In the genomic region with DNA sequence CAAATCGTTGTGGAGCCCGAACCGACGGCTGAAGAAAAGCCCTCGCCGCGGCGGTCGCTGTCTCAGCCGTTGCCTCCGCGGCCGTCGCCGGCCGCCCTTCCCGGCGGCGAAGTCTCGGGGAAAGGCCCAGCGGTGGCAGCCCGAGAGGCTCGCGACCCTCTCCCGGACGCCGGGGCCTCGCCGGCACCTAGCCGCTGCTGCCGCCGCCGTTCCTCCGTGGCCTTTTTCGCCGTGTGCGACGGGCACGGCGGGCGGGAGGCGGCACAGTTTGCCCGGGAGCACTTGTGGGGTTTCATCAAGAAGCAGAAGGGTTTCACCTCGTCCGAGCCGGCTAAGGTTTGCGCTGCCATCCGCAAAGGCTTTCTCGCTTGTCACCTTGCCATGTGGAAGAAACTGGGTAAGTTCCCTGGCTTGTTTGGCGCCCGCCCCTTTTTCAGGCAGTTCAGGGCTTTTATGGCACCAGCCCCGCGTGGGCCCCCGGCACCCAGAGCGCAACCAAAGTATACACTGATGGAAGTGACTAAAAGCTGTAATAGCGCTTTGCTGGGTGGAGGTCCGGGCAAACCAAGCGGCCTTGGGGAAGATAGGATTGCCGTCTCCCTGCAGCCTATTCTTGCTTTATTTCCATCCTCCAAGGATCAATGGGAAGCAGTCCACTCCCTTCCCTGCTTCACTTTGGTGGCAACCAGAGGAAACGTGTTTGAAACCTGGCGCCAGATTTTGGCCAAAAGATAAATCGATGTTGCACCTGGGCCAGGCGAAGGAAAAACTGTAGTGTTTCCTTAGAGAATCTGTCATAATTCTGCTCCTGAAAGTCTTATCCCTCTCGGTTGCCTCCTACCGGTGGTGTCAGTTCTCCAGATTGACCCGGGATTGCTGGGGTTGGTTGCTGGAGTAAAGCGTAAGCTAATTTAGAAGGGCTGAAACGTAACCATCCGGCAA, we compare ENCODE assay signal across 8 cellular contexts. TPM values are rescaled to one million over a fixed set of nuclear protein-coding genes. Genes with fewer than 3 reads are reported as not detected.
DNase-seq lines count a peak whose midpoint lies in the region; ATAC-seq, FAIRE-seq and TF ChIP-seq lines count a peak whose summit lies in the region.

No MANE protein-coding gene starts in this region.

- no peak overlapping the region for H3K14ac ChIP-seq in H1 (ENCODE audit: insufficient read length)

- peaks cover 3 to 7% of the 10 kb centered on the region in 2 experiments for H4K20me1 ChIP-seq in H1 (replicated peaks in 1 of 2; ENCODE audit: control insufficient read depth in 1 of 2, insufficient read depth in 2 of 2, low read length in 2 of 2)

- no peaks in the 10 kb centered on the region for H3K36me3 ChIP-seq in BJ (ENCODE audit: control insufficient read depth, insufficient read depth, low read length)
- H3K36me3 ChIP-seq in H1 (ENCODE audit: control insufficient read depth in 2 of 4, insufficient read depth in 4 of 4, low read length in 3 of 4): no peaks in the 10 kb centered on the region
- no peaks in the 10 kb centered on the region for H3K36me3 ChIP-seq in mesendoderm (ENCODE audit: control insufficient read depth, insufficient read depth, low read length)

- H2AK5ac ChIP-seq in H1 (ENCODE audit: low read depth, low read length) (no peak overlapping the region), mesendoderm (ENCODE audit: low read length) (no peak overlapping the region)

- H3K23ac ChIP-seq in H1 (ENCODE audit: insufficient read length) (no peak overlapping the region), mesendoderm (ENCODE audit: low read length) (no peak overlapping the region)

- H3K56ac ChIP-seq in H1 (replicated peaks; ENCODE audit: insufficient read length, low read depth, low read length): peak overlapping the region; percentile 71
- peak overlapping the region; percentile 95 for H3K56ac ChIP-seq in mesendoderm (ENCODE audit: low read length)

- peaks cover 2% of the 10 kb centered on the region; the same call in 1 of the 2 replicates for H3K79me1 ChIP-seq in H1 (ENCODE audit: low read depth, low read length)
- H3K79me1 ChIP-seq in mesendoderm (ENCODE audit: low read length): peaks cover 3% of the 10 kb centered on the region

- peak; percentile 26 for ATAC-seq in GM19351 (IDR thresholded peaks at IDR 0.05; ENCODE audit: unreplicated experiment)
- peak; percentile 8 for ATAC-seq in HG03521 (IDR thresholded peaks at IDR 0.05; ENCODE audit: unreplicated experiment)

- TF ChIP-seq RAD21 in H1 (IDR thresholded peaks at IDR 0.05 in 1 of 2, conservative IDR thresholded peaks at IDR 0.05 in 1 of 2; ENCODE audit: low read depth in 2 of 2, low read length in 2 of 2): peak; percentile 8 to 30; a peak in 2 of 4 replicates

- H3K79me2 ChIP-seq in H1 (ENCODE audit: control insufficient read depth in 1 of 2, insufficient read depth in 2 of 2, low read length in 2 of 2) (peaks cover 9 to 55% of the 10 kb centered on the region in 2 experiments), mesendoderm (ENCODE audit: control insufficient read depth, insufficient read depth, low read length) (peaks cover 43% of the 10 kb centered on the region)

- H3K27me3 ChIP-seq in BJ (ENCODE audit: control insufficient read depth, insufficient read depth, low read length) (no peaks in the 10 kb centered on the region), H1 (replicated peaks in 1 of 4; ENCODE audit: control insufficient read depth in 3 of 4, extremely low read depth in 1 of 4, insufficient read depth in 3 of 4, low read length in 3 of 4) (no peaks in the 10 kb centered on the region), mesendoderm (ENCODE audit: insufficient read depth, low read length, poor library complexity) (no peaks in the 10 kb centered on the region)

- H3K4me1 ChIP-seq in H1 (replicated peaks in 1 of 4; ENCODE audit: control insufficient read depth in 3 of 4, insufficient read depth in 4 of 4, low read length in 3 of 4): peaks cover 0 to 3% (median 0%) of the 10 kb centered on the region in 4 experiments; a peak in 1 of 7 replicates
- H3K4me1 ChIP-seq in mesendoderm (ENCODE audit: control insufficient read depth, low read depth, low read length): no peaks in the 10 kb centered on the region

- H4K5ac ChIP-seq in H1 (ENCODE audit: insufficient read length, low read depth, low read length): peak overlapping the region; percentile 73
- no peak overlapping the region for H4K5ac ChIP-seq in mesendoderm (ENCODE audit: low read length)

- POLR2A ChIA-PET in BJ (lab: Charles Lee) (no interaction called here), H1 (lab: Charles Lee; ENCODE audit: partially characterized antibody) (interaction anchor here (0.9 to 3.4 kb wide), 22 partner anchors 10 to 215 kb away, joined by 3 to 22 read pairs (median 6); a partner anchor contains a TSS)

- H4K91ac ChIP-seq in H1 (replicated peaks; ENCODE audit: insufficient read length, low read length): peak overlapping the region; percentile 44

- TF ChIP-seq CTCF in BJ (IDR thresholded peaks at IDR 0.05; ENCODE audit: insufficient read depth, low read depth, low read length) (peak; percentile 88), H1 (IDR thresholded peaks at IDR 0.05; ENCODE audit: control extremely low read depth in 1 of 3, insufficient read depth in 1 of 3, low read depth in 1 of 3, low read length in 3 of 3) (peak; percentile 55 to 79 (median 60))

- peak overlapping the region; percentile 67; the same call in 1 of the 2 replicates for H3K18ac ChIP-seq in H1 (ENCODE audit: extremely low read depth, low read length)
- H3K18ac ChIP-seq in mesendoderm (ENCODE audit: low read length): peak overlapping the region; percentile 92

- CTCF ChIA-PET in BJ (lab: Yijun Ruan, JAX): interaction anchor here (0.6 to 3.2 kb wide), 14 partner anchors 9 to 106 kb away, joined by 3 to 18 read pairs (median 4); a partner anchor contains a TSS
- CTCF ChIA-PET in H1 (lab: Charles Lee; ENCODE audit: partially characterized antibody): interaction anchor here (0.6 to 3.9 kb wide), 17 partner anchors 8 to 74 kb away, joined by 3 to 13 read pairs (median 3); no protein-coding TSS in a partner anchor

- TF ChIP-seq EP300 in H1 (IDR thresholded peaks at IDR 0.05; ENCODE audit: borderline replicate concordance in 1 of 2, low read depth in 2 of 2, low read length in 2 of 2): no peak

- H4K8ac ChIP-seq in H1 (ENCODE audit: extremely low read depth, insufficient read depth, low read length) (peak overlapping the region; percentile 92), mesendoderm (ENCODE audit: low read depth, low read length) (no peak overlapping the region)

- peaks cover 4% of the 10 kb centered on the region for H3K23me2 ChIP-seq in H1 (ENCODE audit: low read depth, low read length)

- H3K9ac ChIP-seq in H1 (replicated peaks in 1 of 4; ENCODE audit: extremely low read depth in 1 of 4, low read depth in 3 of 4, low read length in 3 of 4): peak overlapping the region; percentile 84 to 93 (median 90)
- peak overlapping the region; percentile 59 for H3K9ac ChIP-seq in mesendoderm (ENCODE audit: low read length)

- H3K9me3 ChIP-seq in H1 (ENCODE audit: insufficient read depth in 2 of 2, low read depth in 1 of 2, low read length in 1 of 2): no peaks in the 10 kb centered on the region

- no peak for DNase-seq in BJ (ENCODE audit: low read depth)
- peak; percentile 60 for DNase-seq in NCI-H82 treated with DMSO at 0.1 percent for 48 hours (lab: John Stamatoyannopoulos, UW; ENCODE audit: unreplicated experiment)
- DNase-seq in activated CD8-positive, alpha-beta memory T cell treated with anti-CD3 and anti-CD28 coated beads for 48 hours (ENCODE audit: low read depth in 2 of 3, low spot score in 2 of 3): peak; percentile 23 to 33 (median 27)
- peak in 1 of 2 experiments; percentile 81 for DNase-seq in H1 (ENCODE audit: low read depth in 1 of 2, low spot score in 2 of 2)
- DNase-seq in mesendoderm: peak; percentile 89
- peak; percentile 39 for DNase-seq in stimulated activated CD8-positive, alpha-beta memory T cell treated with anti-CD3 and anti-CD28 coated beads, Interleukin-15, amount 100 ng/mL, for 1 hour (ENCODE audit: low read depth)

- FAIRE-seq in H1 (lab: Jason Lieb, UNC): no peak

- H2BK15ac ChIP-seq in H1 (ENCODE audit: low read length) (no peak overlapping the region), mesendoderm (replicated peaks; ENCODE audit: low read depth) (no peak overlapping the region)

- WGBS in H1 (ENCODE audit: extremely low coverage in 1 of 2, insufficient coverage in 1 of 2, insufficient read length in 1 of 2, insufficient replicate concordance in 2 of 2, low coverage in 1 of 2, low lambda C conversion rate in 2 of 2, missing lambda C conversion rate in 1 of 2), 2 experiments: 2% methylated on average over 57 of the region's 69 CpGs; no CpG with 5 or more reads in 1 of the 2 experiments
- WGBS in mesendoderm (ENCODE audit: extremely low coverage, insufficient coverage, low lambda C conversion rate): no CpG with 5 or more reads among the region's 69 CpGs

- H3K4ac ChIP-seq in H1 (replicated peaks; ENCODE audit: insufficient read length, low read depth, low read length): no peak overlapping the region
- peak overlapping the region; percentile 82 for H3K4ac ChIP-seq in mesendoderm (ENCODE audit: low read depth, low read length)

- H2BK12ac ChIP-seq in H1 (ENCODE audit: low read depth, low read length): no peak overlapping the region

- H3K4me2 ChIP-seq in H1 (ENCODE audit: insufficient read depth in 1 of 2, low read depth in 2 of 2, low read length in 2 of 2) (peak overlapping the region; percentile 84 to 89), mesendoderm (ENCODE audit: low read length) (peak overlapping the region; percentile 87)

- peak overlapping the region; percentile 68 for H3K4me3 ChIP-seq in BJ (ENCODE audit: low read depth, low read length)
- peak overlapping the region; percentile 68 to 96 (median 93) for H3K4me3 ChIP-seq in H1 (ENCODE audit: extremely low read depth in 1 of 4, insufficient read depth in 2 of 4, low read depth in 3 of 4, low read length in 4 of 4)
- H3K4me3 ChIP-seq in mesendoderm (ENCODE audit: low read length): peak overlapping the region; percentile 52

- H2BK20ac ChIP-seq in H1 (ENCODE audit: low read length): no peak overlapping the region

- H2BK5ac ChIP-seq in H1 (ENCODE audit: low read depth, low read length) (0 out of 2 replicates have a peak overlapping the region, but pooled peaks have one; percentile 25), mesendoderm (ENCODE audit: low read length) (no peak overlapping the region)

- no peak overlapping the region; the same call in 1 of the 2 replicates for H2AFZ ChIP-seq in H1 (ENCODE audit: low read length)

- no peak for TF ChIP-seq POLR2A in H1 (IDR thresholded peaks at IDR 0.05; ENCODE audit: control extremely low read depth in 1 of 2, low read depth in 2 of 2, low read length in 2 of 2)

- H2BK120ac ChIP-seq in H1 (replicated peaks; ENCODE audit: low read depth, low read length) (no peak overlapping the region), mesendoderm (ENCODE audit: low read depth, low read length) (peak overlapping the region; percentile 64)

- H3K27ac ChIP-seq in H1 (ENCODE audit: low read depth, low read length) (peak overlapping the region; percentile 82), mesendoderm (ENCODE audit: low read depth, low read length) (peak overlapping the region; percentile 55)

RNA-seq across cellular contexts. Expression of a gene that starts 0.8 kb away (rescaled TPM):
- polyA plus RNA-seq in BJ (2011; rRNA removed): 4.2 and 7.4 TPM in 2 replicates
- polyA minus RNA-seq in BJ (2011; rRNA and poly(A)+ RNA removed): 5.6 and 7.6 TPM in 2 replicates
- total RNA-seq in H1 (2021; fragmentation: NEBNext Ultra II Directional; extraction: Animal tissue kit (Norgen Biotek cat#: 25700)): 15.7 and 16.7 TPM in 2 replicates
- polyA plus RNA-seq in H1 (2011; rRNA removed): 4.9 and 5.0 TPM in 2 replicates
- 5.7 TPM for polyA plus RNA-seq in H1 (2011; cell fraction: cytosol; rRNA removed)
- polyA plus RNA-seq in H1 (2011; cell fraction: nucleus; rRNA removed): 4.2 TPM
- 9.2 to 15.7 TPM (median 11.0 TPM) in 4 replicates for polyA plus RNA-seq in H1 (2012, experiment 1 of 2)
- 1.5 TPM for polyA plus RNA-seq in H1 (2012, experiment 2 of 2)
- polyA plus RNA-seq in H1 (2013, experiment 1 of 2): 6.8 TPM
- polyA plus RNA-seq in H1 (2013, experiment 2 of 2): 6.8 TPM
- polyA minus RNA-seq in H1 (2011; rRNA and poly(A)+ RNA removed): 9.9 and 13.2 TPM in 2 replicates
- 5.5 TPM for polyA minus RNA-seq in H1 (2011; cell fraction: cytosol; rRNA and poly(A)+ RNA removed)
- 12.9 TPM for polyA minus RNA-seq in H1 (2011; cell fraction: nucleus; rRNA and poly(A)+ RNA removed)
- 8.0 TPM for polyA plus RNA-seq in mesendoderm (2013, experiment 1 of 2)
- polyA plus RNA-seq in mesendoderm (2013, experiment 2 of 2): 8.3 TPM
